In the genomic region with DNA sequence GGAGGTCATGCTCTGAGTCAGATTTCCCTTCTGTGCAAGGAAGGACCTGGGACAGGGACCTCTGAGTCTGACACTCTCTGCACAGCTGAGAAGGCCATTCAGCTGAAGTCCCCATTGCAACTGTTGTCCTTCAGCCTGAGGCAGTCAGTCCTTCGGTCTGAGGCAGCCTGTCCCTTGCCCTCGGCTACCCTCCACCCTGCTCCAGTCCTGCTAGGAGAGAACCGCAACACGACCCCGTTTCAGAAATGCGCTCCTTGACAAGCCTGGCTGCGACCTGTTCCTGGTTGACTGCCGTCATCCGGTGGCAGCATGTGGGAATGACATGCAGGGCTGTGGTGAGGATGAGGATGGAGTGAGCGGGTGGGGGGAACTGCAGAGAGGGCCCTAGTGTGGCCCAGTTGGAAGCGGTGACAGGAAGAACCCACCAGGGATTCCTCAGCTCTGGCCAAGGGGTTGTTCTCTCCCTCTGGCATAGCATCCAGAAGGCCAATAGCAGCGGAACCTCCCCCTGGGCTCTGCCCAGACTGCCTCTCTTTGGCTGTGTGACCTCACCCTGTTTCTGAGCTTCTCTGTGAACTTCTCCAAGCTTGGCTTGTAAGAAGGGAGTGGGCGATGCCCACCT, we compare ENCODE assay signal across 8 cellular contexts. TPM values are rescaled to one million over a fixed set of nuclear protein-coding genes. Genes with fewer than 3 reads are reported as not detected.
A peak's percentile ranks its signal among the peaks of the same experiment; 100 is the strongest.
DNase-seq lines count a peak whose midpoint lies in the region; ATAC-seq and TF ChIP-seq lines count a peak whose summit lies in the region.

No MANE protein-coding gene starts in this region.

- H3K4me3 ChIP-seq in GM12875 (ENCODE audit: low read depth, low read length) (no peak overlapping the region), osteoblast (ENCODE audit: insufficient read depth, low read length) (no peak overlapping the region), thoracic aorta (no peak overlapping the region)

- no peaks in the 10 kb centered on the region for H4K20me1 ChIP-seq in osteoblast (ENCODE audit: insufficient read depth, low read length)

- H3K4me2 ChIP-seq in osteoblast (ENCODE audit: insufficient read depth, low read length) = no peak overlapping the region

- H3K4me1 ChIP-seq in osteoblast (ENCODE audit: insufficient read depth, low read length) (no peaks in the 10 kb centered on the region), thoracic aorta (ENCODE audit: control insufficient read depth in 1 of 2, low read depth in 2 of 2) (no peaks in the 10 kb centered on the region)

- ATAC-seq in thoracic aorta (ENCODE audit: insufficient number of reproducible peaks, low FRiP score, low read depth) = peak; percentile 39
- ATAC-seq in GM21528 (IDR thresholded peaks at IDR 0.05; ENCODE audit: low FRiP score, unreplicated experiment) = no peak

- no peaks in the 10 kb centered on the region for H3K79me2 ChIP-seq in osteoblast (ENCODE audit: insufficient read depth, low read length)

- POLR2A ChIA-PET in RWPE1 (lab: Yijun Ruan, JAX; ENCODE audit: low non-redundant PET) = interaction anchor here (0.7 kb wide), 1 partner anchor 121 kb away, joined by 3 read pairs; no protein-coding TSS in a partner anchor

- H3K9me3 ChIP-seq in osteoblast (ENCODE audit: low read depth, low read length) (no peaks in the 10 kb centered on the region), thoracic aorta (no peaks in the 10 kb centered on the region)

- CTCF ChIA-PET in RWPE1 (lab: Yijun Ruan, JAX) = interaction anchor here (0.5 to 3.2 kb wide), 27 partner anchors 10 to 827 kb away, joined by 3 to 71 read pairs (median 3); no protein-coding TSS in a partner anchor

- TF ChIP-seq CTCF in GM12875 (IDR thresholded peaks at IDR 0.05; ENCODE audit: borderline replicate concordance, insufficient read depth, low read depth, low read length) (peak; percentile 80), RWPE1 (conservative IDR thresholded peaks at IDR 0.05; ENCODE audit: low read depth) (peak; percentile 98), osteoblast (IDR thresholded peaks at IDR 0.05; ENCODE audit: extremely low read depth, low read depth, low read length) (peak; percentile 92), thoracic aorta (IDR thresholded peaks at IDR 0.05) (peak; percentile 94)

- DNase-seq in HuH-7 (ENCODE audit: low spot score) (peak; percentile 94), RWPE1 (ENCODE audit: low spot score) (peak; percentile 84), foreskin melanocyte (peak; percentile 30), osteoblast (ENCODE audit: insufficient read length, low spot score, missing footprints) (peak; percentile 95), thoracic aorta (ENCODE audit: low spot score) (peak; percentile 15)
- DNase-seq in activated effector memory CD4-positive, alpha-beta T cell treated with Interleukin-2 at 50 U/mL for 16 hours = peak; percentile 50

- H3K27me3 ChIP-seq in osteoblast (ENCODE audit: insufficient read depth, low read length) (peaks cover 3% of the 10 kb centered on the region), thoracic aorta (replicated peaks; ENCODE audit: insufficient read depth) (no peaks in the 10 kb centered on the region)

- no peak overlapping the region for H3K27ac ChIP-seq in RWPE1
- H3K27ac ChIP-seq in osteoblast (ENCODE audit: low read depth, low read length) = no peak overlapping the region
- no peak overlapping the region for H3K27ac ChIP-seq in thoracic aorta

- H2AFZ ChIP-seq in osteoblast (ENCODE audit: low read length) = no peak overlapping the region

- H3K36me3 ChIP-seq in osteoblast (ENCODE audit: insufficient read depth, low read length) = no peaks in the 10 kb centered on the region
- no peaks in the 10 kb centered on the region for H3K36me3 ChIP-seq in thoracic aorta

RNA-seq across cellular contexts. Expression of gene ANGPT4, which starts 40.3 kb away (rescaled TPM):
- under 0.01 TPM in 2 replicates for total RNA-seq in osteoblast
- 1 to 10 TPM; 1.4 to 1.6 TPM for total RNA-seq in thoracic aorta

RNA-seq across cellular contexts. Expression of gene RSPO4, which starts 45.7 kb away (rescaled TPM):
- total RNA-seq in osteoblast (not detected in 2 replicates), thoracic aorta (not detected)

Comparison
In these comparisons a context has a peak if more than half of its experiments do, and no peak if none do; other contexts are left out.
1. DNase-seq: peak in every context shown above with its lines; median percentile 95 in osteoblast; 94 in HuH-7; 84 in RWPE1; 50 in activated effector memory CD4-positive, alpha-beta T cell treated with Interleukin-2 at 50 U/mL for 16 hours; 30 in foreskin melanocyte; 15 in thoracic aorta.